In the genomic region with DNA sequence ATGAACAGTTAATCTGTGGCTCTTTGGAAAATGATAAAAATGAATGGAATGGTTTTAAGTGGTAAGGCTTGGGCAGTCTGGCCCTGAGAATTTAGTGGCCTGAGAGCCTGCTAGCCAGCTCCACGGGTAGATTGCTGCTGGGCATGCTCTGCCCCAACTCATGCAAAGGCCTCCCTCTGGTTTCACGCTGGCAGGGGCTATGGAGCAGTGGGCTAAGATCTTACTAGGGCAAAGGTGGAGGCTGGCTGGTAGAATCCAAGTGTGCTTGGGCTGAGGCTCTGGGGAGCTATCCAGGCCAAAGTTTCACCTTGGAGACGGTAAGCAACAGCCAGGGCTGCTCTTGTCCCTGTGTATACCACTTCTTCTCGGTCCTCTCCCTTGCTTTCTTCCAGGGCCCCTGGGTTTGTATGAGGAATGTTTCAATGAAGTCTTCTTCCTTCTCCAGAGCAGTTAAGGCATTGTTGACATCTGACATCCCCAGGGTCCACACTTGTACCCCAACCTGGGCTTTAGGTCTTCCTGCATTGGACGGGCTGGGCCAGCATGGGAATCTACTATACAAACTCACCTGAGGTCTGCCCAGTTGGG, we compare ENCODE assay signal across 18 cellular contexts. TPM values are rescaled to one million over a fixed set of nuclear protein-coding genes. Genes with fewer than 3 reads are reported as not detected.
DNase-seq lines count a peak whose midpoint lies in the region; ATAC-seq and TF ChIP-seq lines count a peak whose summit lies in the region.
"Had no signal": no experiment of that assay in that cellular context is flagged by ENCODE, and none has a peak within 500 bp of the region (broad histone marks: within the 10 kb centered on the region; RNA-seq: fewer than 3 reads in every experiment).

No MANE protein-coding gene starts in this region.

- DNase-seq in MCF 10A (ENCODE audit: unreplicated experiment) (no peak), breast epithelium (ENCODE audit: low spot score in 2 of 2) (no peak), chondrocyte (ENCODE audit: low spot score) (no peak), midbrain (lab: John Stamatoyannopoulos, UW) (peak; percentile 24), SHP77 (lab: John Stamatoyannopoulos, UW) (no peak), NCI-H2171 (lab: John Stamatoyannopoulos, UW) (no peak), NCI-H2227 treated with DMSO at 0.1 percent for 48 hours (lab: John Stamatoyannopoulos, UW) (no peak)
- DNase-seq: activated CD4-positive, alpha-beta T cell treated with anti-CD3 and anti-CD28 coated beads for 48 hours; activated naive CD8-positive, alpha-beta T cell treated with anti-CD3 and anti-CD28 coated beads, Interleukin-2, amount 10 ng/mL, durations not matched to agents 7 days and 5 days; dermis blood vessel endothelial cell; kidney; NCI-H1694; NCI-H748 treated with DMSO at 0.1 percent for 48 hours; psoas muscle; stimulated activated CD4-positive, alpha-beta T cell treated with anti-CD3 and anti-CD28 coated beads, Interleukin-12 subunit alpha, Interleukin-12 subunit beta, amount 100 ng/mL, for 4 hours had no signal

- H3K27me3 ChIP-seq in breast epithelium: no peaks in the 10 kb centered on the region

- H3K4me3 Mint-ChIP-seq in MCF 10A (ENCODE audit: unreplicated experiment): no peak overlapping the region
- H3K4me3 Mint-ChIP-seq in chondrocyte (ENCODE audit: unreplicated experiment): no peak overlapping the region
- H3K4me3 Mint-ChIP-seq: activated naive CD8-positive, alpha-beta T cell treated with anti-CD3 and anti-CD28 coated beads, Interleukin-2, amount 10 ng/mL, durations not matched to agents 7 days and 5 days; activated T-helper 17 cell treated with anti-CD3 and anti-CD28 coated beads, Interleukin-2, amount 50 U/mL, for 72 hours had no signal

- H3K4me3 ChIP-seq in breast epithelium: no peak overlapping the region
- H3K4me3 ChIP-seq: psoas muscle had no signal

- intact Hi-C loops in MCF 10A (cut with micrococcal nuclease): no loop called here
- intact Hi-C loops in breast epithelium (cut with DNase I; ENCODE audit: low total_unique reads): no loop called here

- no peak for TF ChIP-seq POLR2A in breast epithelium (IDR thresholded peaks at IDR 0.05)

- BruUV-seq in MCF 10A (replicated peaks; lab: Mats Ljungman, UMichigan): TSS peak; percentile 23

- H3K27ac Mint-ChIP-seq in MCF 10A (ENCODE audit: low read depth, unreplicated experiment): no peak overlapping the region
- peak overlapping the region; percentile 42 for H3K27ac Mint-ChIP-seq in chondrocyte (ENCODE audit: unreplicated experiment)
- H3K27ac Mint-ChIP-seq: activated naive CD8-positive, alpha-beta T cell treated with anti-CD3 and anti-CD28 coated beads, Interleukin-2, amount 10 ng/mL, durations not matched to agents 7 days and 5 days had no signal

- CTCF ChIA-PET in MCF 10A (lab: Yijun Ruan, JAX): no interaction called here

- H3K36me3 ChIP-seq in breast epithelium: no peaks in the 10 kb centered on the region

- H3K27me3 Mint-ChIP-seq in MCF 10A (ENCODE audit: insufficient read depth, unreplicated experiment) (no peaks in the 10 kb centered on the region), chondrocyte (ENCODE audit: low read depth) (no peaks in the 10 kb centered on the region)
- H3K27me3 Mint-ChIP-seq: activated naive CD8-positive, alpha-beta T cell treated with anti-CD3 and anti-CD28 coated beads, Interleukin-2, amount 10 ng/mL, durations not matched to agents 7 days and 5 days; activated T-helper 17 cell treated with anti-CD3 and anti-CD28 coated beads, Interleukin-2, amount 50 U/mL, for 72 hours had no signal

- TF ChIP-seq CTCF in MCF 10A (IDR thresholded peaks at IDR 0.05; ENCODE audit: unreplicated experiment): no peak
- no peak for TF ChIP-seq CTCF in breast epithelium (IDR thresholded peaks at IDR 0.05)
- TF ChIP-seq CTCF in chondrocyte (IDR thresholded peaks at IDR 0.05): no peak

- no peak overlapping the region for H3K27ac ChIP-seq in breast epithelium
- H3K27ac ChIP-seq: psoas muscle had no signal

- H3K4me1 ChIP-seq in breast epithelium: peaks cover 10 to 18% of the 10 kb centered on the region in 2 donors

- no peaks in the 10 kb centered on the region for H3K9me3 ChIP-seq in breast epithelium
- H3K9me3 ChIP-seq: psoas muscle had no signal

- H3K4me1 Mint-ChIP-seq in MCF 10A (ENCODE audit: insufficient read depth, unreplicated experiment) (peaks cover 19% of the 10 kb centered on the region), chondrocyte (ENCODE audit: low read depth) (peaks cover 36% of the 10 kb centered on the region)

- no peaks in the 10 kb centered on the region for H3K9me3 Mint-ChIP-seq in MCF 10A (ENCODE audit: unreplicated experiment)
- H3K9me3 Mint-ChIP-seq in chondrocyte (ENCODE audit: low read depth): no peaks in the 10 kb centered on the region
- H3K9me3 Mint-ChIP-seq: activated naive CD8-positive, alpha-beta T cell treated with anti-CD3 and anti-CD28 coated beads, Interleukin-2, amount 10 ng/mL, durations not matched to agents 7 days and 5 days; activated T-helper 17 cell treated with anti-CD3 and anti-CD28 coated beads, Interleukin-2, amount 50 U/mL, for 72 hours had no signal

- H3K36me3 Mint-ChIP-seq in MCF 10A (ENCODE audit: insufficient read depth, unreplicated experiment): peaks cover 72% of the 10 kb centered on the region
- peaks cover 23% of the 10 kb centered on the region for H3K36me3 Mint-ChIP-seq in chondrocyte (ENCODE audit: low read depth)

- no peak for ATAC-seq in GM21515 (IDR thresholded peaks at IDR 0.05; ENCODE audit: unreplicated experiment)
- ATAC-seq: activated T-helper 17 cell treated with anti-CD3 and anti-CD28 coated beads, Interleukin-2, amount 50 U/mL, for 72 hours; psoas muscle had no signal

- POLR2A ChIA-PET in MCF 10A (lab: Yijun Ruan, JAX): no interaction called here

RNA-seq across cellular contexts. Expression of gene UBE2L3, which starts 27.4 kb away (rescaled TPM):
- 44.2 and 49.0 TPM in 2 replicates for total RNA-seq in MCF 10A (2022)
- total RNA-seq in breast epithelium: 10 to 100 TPM; 34.1 to 40.8 (median 38.3) TPM
- 53.2 to 57.5 TPM (median 53.7 TPM) in 3 replicates for total RNA-seq in chondrocyte

RNA-seq across cellular contexts. Expression of gene YDJC, which starts 34.9 kb away (rescaled TPM):
- 58.6 and 83.5 TPM in 2 replicates for total RNA-seq in MCF 10A (2022)
- 10 to 100 TPM; 15.4 to 33.2 (median 28.2) TPM for total RNA-seq in breast epithelium
- total RNA-seq in chondrocyte: 13.3 to 14.6 TPM (median 14.6 TPM) in 3 replicates

RNA-seq across cellular contexts. Expression of gene CCDC116, which starts 37.6 kb away (rescaled TPM):
- total RNA-seq in MCF 10A (2022) (0.21 TPM in 1 of 2 replicates, not detected in the other), breast epithelium (under 1 TPM in 2 of 3 donors, not detected in 1; 0.15 to 0.33 TPM), chondrocyte (0.44 to 0.85 TPM (median 0.47 TPM) in 3 replicates)
- total RNA-seq: G401 had no signal

RNA-seq across cellular contexts. Expression of gene RIMBP3C, which starts 43.7 kb away (rescaled TPM):
- total RNA-seq in MCF 10A (2022): 0.14 and 0.20 TPM in 2 replicates
- total RNA-seq in breast epithelium: under 1 TPM in 1 of 3 donors, not detected in 2; 0.15 TPM
- 0.22 to 0.75 TPM (median 0.38 TPM) in 3 replicates for total RNA-seq in chondrocyte
- total RNA-seq: psoas muscle had no signal

RNA-seq across cellular contexts. Expression of gene SDF2L1, which starts 47.1 kb away (rescaled TPM):
- total RNA-seq in MCF 10A (2022): 91.5 and 123 TPM in 2 replicates
- total RNA-seq in breast epithelium: 10 to 100 TPM; 23.1 to 50.1 (median 26.6) TPM
- total RNA-seq in chondrocyte: 21.2 to 28.4 TPM (median 26.0 TPM) in 3 replicates
